Comparison of ENCODE assay signal across 8 cellular contexts in genomic region chr14:67728258-67728657, GRCh38. TPM values are rescaled to one million over a fixed set of nuclear protein-coding genes. Genes with fewer than 3 reads are reported as not detected.
"Had no signal": no experiment of that assay in that cellular context is flagged by ENCODE, and none has a peak within 500 bp of the region (broad histone marks: within the 10 kb centered on the region; RNA-seq: fewer than 3 reads in every experiment).

No MANE protein-coding gene starts in this region.

- H3K4me3 ChIP-seq: K562 had no signal

- DNase-seq: GOT3, H9, HCEC 1CT, IMR-90, KG1 had no signal

- FAIRE-seq: H54, K562 had no signal

- H3K27ac ChIP-seq: HL-60 had no signal

RNA-seq across cellular contexts. Expression of gene RDH12, which starts 26.6 kb away (rescaled TPM):
- total RNA-seq: IMR-90 had no signal
- polyA plus RNA-seq: IMR-90 had no signal
